In genomic region chr3:77539677-77540076, GRCh38 we compare ENCODE assay signal across 13 cellular contexts.
DNase-seq lines count a peak whose midpoint lies in the region; ATAC-seq lines count a peak whose summit lies in the region.
"Had no signal": no experiment of that assay in that cellular context is flagged by ENCODE, and none has a peak within 500 bp of the region (broad histone marks: within the 10 kb centered on the region; RNA-seq: fewer than 3 reads in every experiment).

No MANE protein-coding gene starts in this region.

- no peak for ATAC-seq in GM18909 (IDR thresholded peaks at IDR 0.05; ENCODE audit: poor library complexity, unreplicated experiment)
- ATAC-seq: GM23338 had no signal

- DNase-seq in NCI-H748 (lab: John Stamatoyannopoulos, UW; ENCODE audit: unreplicated experiment) (peak; percentile 31), NCI-H748 treated with DMSO at 0.1 percent for 48 hours (lab: John Stamatoyannopoulos, UW) (no peak), SK-N-DZ (ENCODE audit: low spot score) (peak; percentile 5), kidney tubule cell (ENCODE audit: low spot score) (peak; percentile 10), NCI-H1417 (lab: John Stamatoyannopoulos, UW) (no peak), NCI-H2107 (lab: John Stamatoyannopoulos, UW) (no peak)
- DNase-seq: 8988T; AML-193; CD8-positive, alpha-beta memory T cell; DMS 273 treated with DMSO at 0.1 percent for 48 hours; H7 had no signal

Comparison
In these comparisons a context has a peak if more than half of its experiments do, and no peak if none do; other contexts are left out.
1. DNase-seq: peak in NCI-H748 (single experiment), SK-N-DZ (single experiment) and kidney tubule cell (single experiment); none in NCI-H748 treated with DMSO at 0.1 percent for 48 hours (single experiment), NCI-H1417 (0 of 3) and NCI-H2107 (single experiment).